In genomic region chr20:37468886-37469285, GRCh38 we compare ENCODE assay signal across 20 cellular contexts. TPM values are rescaled to one million over a fixed set of nuclear protein-coding genes. Genes with fewer than 3 reads are reported as not detected.
DNase-seq lines count a peak whose midpoint lies in the region; ATAC-seq, FAIRE-seq and TF ChIP-seq lines count a peak whose summit lies in the region.
"Had no signal": no experiment of that assay in that cellular context is flagged by ENCODE, and none has a peak within 500 bp of the region (broad histone marks: within the 10 kb centered on the region; RNA-seq: fewer than 3 reads in every experiment).

No MANE protein-coding gene starts in this region.

- H3K79me1 ChIP-seq in H9 (ENCODE audit: insufficient read depth, low read depth, low read length, poor library complexity, severe bottlenecking), result no peaks in the 10 kb centered on the region

- no peaks in the 10 kb centered on the region for H3K23me2 ChIP-seq in H9 (ENCODE audit: insufficient read length, low read depth, low read length, poor library complexity, severe bottlenecking)

- no peaks in the 10 kb centered on the region for H3K4me1 ChIP-seq in H9 (ENCODE audit: insufficient read depth, low read length)
- peaks cover 5% of the 10 kb centered on the region for H3K4me1 ChIP-seq in neural progenitor cell
- no peaks in the 10 kb centered on the region for H3K4me1 ChIP-seq in pancreas
- H3K4me1 ChIP-seq: BE2C had no signal

- H3K9me3 ChIP-seq in H9 (ENCODE audit: control insufficient read depth, low read depth, low read length), result no peaks in the 10 kb centered on the region
- H3K9me3 ChIP-seq in WERI-Rb-1 (ENCODE audit: severe bottlenecking), result no peaks in the 10 kb centered on the region
- H3K9me3 ChIP-seq in neural progenitor cell (ENCODE audit: low read depth), result no peaks in the 10 kb centered on the region
- no peaks in the 10 kb centered on the region for H3K9me3 ChIP-seq in pancreas
- H3K9me3 ChIP-seq: BE2C had no signal

- H2BK5ac ChIP-seq in H9 (ENCODE audit: insufficient read length, low read length), result no peak overlapping the region

- H3K4me2 ChIP-seq in H9 (ENCODE audit: insufficient read depth, insufficient read length, low read length) (no peak overlapping the region), neural progenitor cell (no peak overlapping the region)

- H3K27ac ChIP-seq in H9 (ENCODE audit: insufficient read length, low read depth, low read length) (no peak overlapping the region), WERI-Rb-1 (peak overlapping the region; percentile 87), neural progenitor cell (no peak overlapping the region), pancreas (no peak overlapping the region)

- no peak overlapping the region for H2BK12ac ChIP-seq in H9 (ENCODE audit: insufficient read length, low read depth, low read length)

- no peak overlapping the region for H2BK120ac ChIP-seq in H9 (ENCODE audit: low read depth, low read length, poor library complexity, severe bottlenecking)

- H3K36me3 Mint-ChIP-seq in H9 (ENCODE audit: insufficient read depth in 1 of 3, low read depth in 3 of 3) (peaks cover 0 to 2% (median 0%) of the 10 kb centered on the region in 3 experiments; a peak in 1 of 7 replicates), neural progenitor cell (no peaks in the 10 kb centered on the region), endothelial cell (ENCODE audit: low read depth, unreplicated experiment) (peaks cover 4% of the 10 kb centered on the region)
- H3K36me3 Mint-ChIP-seq: CD14-positive monocyte; CD4-positive, alpha-beta memory T cell had no signal

- H3K23ac ChIP-seq in H9 (ENCODE audit: insufficient read length, low read depth, low read length), result peak overlapping the region; percentile 28

- no peak overlapping the region for H3K56ac ChIP-seq in H9 (ENCODE audit: insufficient read length, low read depth, low read length)

- H3K4me3 Mint-ChIP-seq in H9, result no peak overlapping the region
- H3K4me3 Mint-ChIP-seq in neural progenitor cell, result no peak overlapping the region
- no peak overlapping the region for H3K4me3 Mint-ChIP-seq in endothelial cell (ENCODE audit: unreplicated experiment)
- H3K4me3 Mint-ChIP-seq: CD14-positive monocyte; CD4-positive, alpha-beta memory T cell; IgD-negative memory B cell had no signal

- H3K18ac ChIP-seq in H9 (ENCODE audit: insufficient read length, low read depth, low read length), result no peak overlapping the region

- FAIRE-seq in pancreas (lab: Jason Lieb, UNC), result no peak
- FAIRE-seq: A204.1, HepG2 had no signal

- H4K8ac ChIP-seq in H9 (replicated peaks; ENCODE audit: insufficient read length, low read depth, low read length), result no peak overlapping the region

- peaks cover 0 to 13% of the 10 kb centered on the region in 2 experiments; a peak in 3 of 4 replicates for H3K4me1 Mint-ChIP-seq in H9
- H3K4me1 Mint-ChIP-seq in neural progenitor cell, result peaks cover 11% of the 10 kb centered on the region
- H3K4me1 Mint-ChIP-seq in endothelial cell (ENCODE audit: unreplicated experiment), result peaks cover 46% of the 10 kb centered on the region
- H3K4me1 Mint-ChIP-seq: CD4-positive, alpha-beta memory T cell; IgD-negative memory B cell had no signal

- H3K79me2 ChIP-seq in H9 (ENCODE audit: insufficient read depth, low read length) (no peaks in the 10 kb centered on the region), neural progenitor cell (ENCODE audit: low read depth) (no peaks in the 10 kb centered on the region)

- no peaks in the 10 kb centered on the region for H3F3A ChIP-seq in neural progenitor cell (ENCODE audit: low read depth)

- H4K5ac ChIP-seq in H9 (ENCODE audit: insufficient read length, low read depth, low read length), result no peak overlapping the region

- H3K9me3 Mint-ChIP-seq in H9 (no peaks in the 10 kb centered on the region; a peak in 1 of 5 replicates), neural progenitor cell (no peaks in the 10 kb centered on the region), endothelial cell (ENCODE audit: unreplicated experiment) (no peaks in the 10 kb centered on the region)
- H3K9me3 Mint-ChIP-seq: IgD-negative memory B cell had no signal

- H3K9ac ChIP-seq in H9 (ENCODE audit: extremely low read depth, insufficient read length, low read length) (no peak overlapping the region), neural progenitor cell (no peak overlapping the region)

- no peaks in the 10 kb centered on the region for H4K20me1 ChIP-seq in H9 (ENCODE audit: control insufficient read depth, insufficient read depth, insufficient read length)
- no peaks in the 10 kb centered on the region for H4K20me1 ChIP-seq in neural progenitor cell (ENCODE audit: low read depth)

- TF ChIP-seq CTCF in H9 (conservative IDR thresholded peaks at IDR 0.05), result no peak
- no peak for TF ChIP-seq CTCF in WERI-Rb-1 (IDR thresholded peaks at IDR 0.05; ENCODE audit: low read depth, low read length)
- no peak for TF ChIP-seq CTCF in neural progenitor cell (IDR thresholded peaks at IDR 0.05)
- TF ChIP-seq CTCF in endothelial cell (IDR thresholded peaks at IDR 0.05; ENCODE audit: unreplicated experiment), result no peak
- TF ChIP-seq CTCF in pancreas (IDR thresholded peaks at IDR 0.05), result no peak

- no peak overlapping the region for H2AK5ac ChIP-seq in H9 (ENCODE audit: insufficient read length, low read length)

- DNase-seq in H9 (no peak), NCI-H524 treated with DMSO at 0.1 percent for 48 hours (lab: John Stamatoyannopoulos, UW) (peak; percentile 13), WERI-Rb-1 (peak; percentile 78), neural progenitor cell (ENCODE audit: low spot score) (no peak), Kasumi-1 (lab: John Stamatoyannopoulos, UW) (no peak), endothelial cell (ENCODE audit: low spot score) (no peak), pancreas (no peak)
- DNase-seq: ACHN; BE2C; Calu3; CD4-positive, alpha-beta memory T cell; DMS79 treated with DMSO at 0.1 percent for 48 hours; GF-D8; HCEC 1CT; KBM-7 had no signal

- H3K14ac ChIP-seq in H9 (ENCODE audit: insufficient read depth, low read length), result no peak overlapping the region; the same call in 1 of the 2 replicates

- H2BK20ac ChIP-seq in H9 (ENCODE audit: low read depth, low read length, poor library complexity, severe bottlenecking), result no peak overlapping the region

- H3K27me3 ChIP-seq in H9 (ENCODE audit: insufficient read depth, low read length) (no peaks in the 10 kb centered on the region), WERI-Rb-1 (ENCODE audit: insufficient read depth, low read depth, severe bottlenecking) (no peaks in the 10 kb centered on the region), neural progenitor cell (no peaks in the 10 kb centered on the region), pancreas (no peaks in the 10 kb centered on the region)
- H3K27me3 ChIP-seq: BE2C had no signal

- no peak overlapping the region for H3K4ac ChIP-seq in H9 (ENCODE audit: low read depth, low read length)

- WGBS in H9 (ENCODE audit: extremely low coverage, insufficient read length, low lambda C conversion rate), result no CpG with 5 or more reads among the region's 4 CpGs
- 72 to 79% methylated on average over 4 of the region's 4 CpGs for WGBS in pancreas, 2 donors

- H2BK15ac ChIP-seq in H9 (ENCODE audit: low read depth, low read length), result no peak overlapping the region

- H3K36me3 ChIP-seq in WERI-Rb-1 (no peaks in the 10 kb centered on the region), neural progenitor cell (no peaks in the 10 kb centered on the region), pancreas (no peaks in the 10 kb centered on the region)
- H3K36me3 ChIP-seq: BE2C had no signal

- no peak for ATAC-seq in pancreas
- ATAC-seq: HepG2 had no signal

- no peak overlapping the region for H4K91ac ChIP-seq in H9 (ENCODE audit: insufficient read length, low read depth, low read length)

- intact Hi-C loops in pancreas (cut with DNase I), result no loop called here

- H2AFZ ChIP-seq in H9 (ENCODE audit: low read length), result no peak overlapping the region
- H2AFZ ChIP-seq in neural progenitor cell (replicated peaks), result no peak overlapping the region

- no peak overlapping the region for H3T11ph ChIP-seq in H9 (ENCODE audit: low read length)

- peaks cover 10% of the 10 kb centered on the region for H3K27me3 Mint-ChIP-seq in H9 (ENCODE audit: low read depth)
- H3K27me3 Mint-ChIP-seq in neural progenitor cell (ENCODE audit: insufficient read depth, low read depth), result peaks cover 15% of the 10 kb centered on the region
- peaks cover 13% of the 10 kb centered on the region for H3K27me3 Mint-ChIP-seq in endothelial cell (ENCODE audit: unreplicated experiment)

- peak overlapping the region in 1 of 3 experiments; percentile 58; a peak in 2 of 7 replicates for H3K27ac Mint-ChIP-seq in H9
- H3K27ac Mint-ChIP-seq in neural progenitor cell, result peak overlapping the region; percentile 31
- H3K27ac Mint-ChIP-seq in endothelial cell (ENCODE audit: unreplicated experiment), result no peak overlapping the region
- H3K27ac Mint-ChIP-seq: CD14-positive monocyte; CD4-positive, alpha-beta memory T cell had no signal

- no peak overlapping the region for H3K4me3 ChIP-seq in WERI-Rb-1 (ENCODE audit: low read depth, low read length)
- no peak overlapping the region for H3K4me3 ChIP-seq in neural progenitor cell
- H3K4me3 ChIP-seq in pancreas, result no peak overlapping the region

RNA-seq across cellular contexts. Expression of gene NNAT, which starts 52.2 kb away (rescaled TPM):
- 42.5 and 43.1 TPM in 2 replicates for total RNA-seq in H9 (2021)
- 0.37 TPM in 1 of 2 replicates, not detected in the other for total RNA-seq in neural progenitor cell (ENCODE audit: low replicate concordance)
- 0.54 TPM for total RNA-seq in endothelial cell (ENCODE audit: unreplicated experiment)
- 1 to 10 TPM in 1 of 6 donors, under 1 TPM in 1, not detected in 4; 0.31 to 1.0 TPM for total RNA-seq in pancreas
- polyA plus RNA-seq in pancreas, result under 1 TPM; 0.34 to 0.92 TPM
- total RNA-seq: Calu3; CD4-positive, alpha-beta memory T cell; H4; HepG2 had no signal
- polyA plus RNA-seq: CD14-positive monocyte; CD4-positive, alpha-beta memory T cell; HepG2; IgD-negative memory B cell had no signal

RNA-seq across cellular contexts. Expression of gene BLCAP, which starts 58.8 kb away (rescaled TPM):
- 47.7 and 54.3 TPM in 2 replicates for total RNA-seq in H9 (2021)
- 46.4 and 74.3 TPM in 2 replicates for total RNA-seq in neural progenitor cell (ENCODE audit: low replicate concordance)
- total RNA-seq in endothelial cell (ENCODE audit: unreplicated experiment), result 178 TPM
- total RNA-seq in pancreas, result 10 to 100 TPM; 14.6 to 27.9 (median 16.9) TPM
- 10 to 100 TPM; 21.1 to 35.3 TPM for polyA plus RNA-seq in pancreas

Comparison
In these comparisons a context has a peak if more than half of its experiments do, and no peak if none do; other contexts are left out.
1. DNase-seq: peak in NCI-H524 treated with DMSO at 0.1 percent for 48 hours (single experiment) and WERI-Rb-1 (single experiment); none in H9 (single experiment), neural progenitor cell (single experiment), Kasumi-1 (0 of 2), endothelial cell (single experiment) and pancreas (0 of 6).
2. RNA of gene NNAT, which starts 52.2 kb away (total RNA-seq): 42.5 to 43.1 TPM in H9; 0.54 TPM in endothelial cell (single experiment), 0.31 to 1.0 TPM in pancreas and 0.37 TPM in neural progenitor cell; every median in the first group is over 10 times any median in the second.